Comparison of ENCODE assay signal across 9 cellular contexts in genomic region chr19:4449022-4449825, GRCh38. TPM values are rescaled to one million over a fixed set of nuclear protein-coding genes. Genes with fewer than 3 reads are reported as not detected.
DNase-seq lines count a peak whose midpoint lies in the region; ATAC-seq and TF ChIP-seq lines count a peak whose summit lies in the region.
"Had no signal": no experiment of that assay in that cellular context is flagged by ENCODE, and none has a peak within 500 bp of the region (broad histone marks: within the 10 kb centered on the region; RNA-seq: fewer than 3 reads in every experiment).

No MANE protein-coding gene starts in this region.

- peaks cover 43% of the 10 kb centered on the region for H3K79me2 ChIP-seq in GM23248 (ENCODE audit: insufficient read depth)

- H3K9ac ChIP-seq in GM23248 = no peak overlapping the region

- DNase-seq in NCI-H1694 (lab: John Stamatoyannopoulos, UW) (peak; percentile 85), dorsolateral prefrontal cortex (peak; percentile 54 to 87 (median 80)), substantia nigra (lab: John Stamatoyannopoulos, UW) (peak in 44 of 49 donors; percentile 13 to 97 (median 60)), KG1 (lab: John Stamatoyannopoulos, UW) (no peak), GM23248 (no peak)
- DNase-seq in stimulated activated CD4-positive, alpha-beta T cell treated with anti-CD3 and anti-CD28 coated beads, Interleukin-4, amount 100 ng/mL, for 24 hours = no peak
- DNase-seq: activated CD4-positive, alpha-beta T cell treated with anti-CD3 and anti-CD28 coated beads for 36 hours had no signal

- intact Hi-C loops in dorsolateral prefrontal cortex (cut with DNase I) = loop anchor here in 1 of 2 donors (5.0 kb wide), 1 partner anchor 42 kb away; no protein-coding TSS in a partner anchor

- 56 to 59% methylated on average over 25 to 27 of the region's 27 CpGs for WGBS in GM23248 (ENCODE audit: low coverage in 1 of 2, low lambda C conversion rate in 2 of 2, missing lambda C conversion rate in 2 of 2), 2 experiments

- in situ Hi-C loops in GM23248 (cut with MboI) = no loop called here

- peak in 4 of 56 donors; percentile 9 to 26 (median 12) for TF ChIP-seq CTCF in dorsolateral prefrontal cortex (IDR thresholded peaks at IDR 0.05 in 54 of 56, conservative IDR thresholded peaks at IDR 0.05 in 2 of 56; ENCODE audit: low read depth in 1 of 56, partially characterized antibody in 56 of 56)

- H3K9me3 ChIP-seq in GM23248 (ENCODE audit: low read depth) = no peaks in the 10 kb centered on the region

- peaks cover 18% of the 10 kb centered on the region; the same call in 1 of the 2 replicates for H3K36me3 ChIP-seq in GM23248 (ENCODE audit: low read depth)

- no peak overlapping the region for H2AFZ ChIP-seq in GM23248

- no peaks in the 10 kb centered on the region for H3K4me1 ChIP-seq in GM23248 (ENCODE audit: insufficient read depth)

- H3F3A ChIP-seq in GM23248 (ENCODE audit: insufficient read depth) = no peaks in the 10 kb centered on the region; the same call in 1 of the 2 replicates

- H3K27me3 ChIP-seq in dorsolateral prefrontal cortex (no peaks in the 10 kb centered on the region), layer of hippocampus (ENCODE audit: control insufficient read depth, insufficient read depth, low read length) (no peaks in the 10 kb centered on the region), GM23248 (replicated peaks; ENCODE audit: insufficient read depth) (no peaks in the 10 kb centered on the region)

- H3K4me3 ChIP-seq in dorsolateral prefrontal cortex (peak overlapping the region in 5 of 59 donors; percentile 2 to 27 (median 16)), GM23248 (no peak overlapping the region)

- H3K27ac ChIP-seq in dorsolateral prefrontal cortex = peak overlapping the region in 58 of 59 donors; percentile 19 to 90 (median 72)
- peak overlapping the region; percentile 38 for H3K27ac ChIP-seq in layer of hippocampus (ENCODE audit: low read depth, low read length)
- no peak overlapping the region for H3K27ac ChIP-seq in substantia nigra (ENCODE audit: low read depth, low read length, poor library complexity, severe bottlenecking)
- H3K27ac ChIP-seq in GM23248 = no peak overlapping the region

- no peak for ATAC-seq in GM18907 (IDR thresholded peaks at IDR 0.05; ENCODE audit: unreplicated experiment)
- ATAC-seq: activated CD4-positive, alpha-beta T cell treated with anti-CD3 and anti-CD28 coated beads for 36 hours had no signal

- H4K20me1 ChIP-seq in GM23248 (ENCODE audit: insufficient read depth) = no peaks in the 10 kb centered on the region

- no peaks in the 10 kb centered on the region for H3K9me2 ChIP-seq in GM23248 (ENCODE audit: insufficient read depth)

- no peak overlapping the region for H3K4me2 ChIP-seq in GM23248 (ENCODE audit: unreplicated experiment)

RNA-seq across cellular contexts. Expression of gene UBXN6, which starts 8.4 kb away (rescaled TPM):
- 100 to 1,000 TPM; 110 to 244 (median 164) TPM for total RNA-seq in dorsolateral prefrontal cortex
- 113 and 118 TPM in 2 replicates for total RNA-seq in GM23248 (2014; rRNA removed; shearing (Covaris generic))
- 45.8 and 48.8 TPM in 2 replicates for polyA plus RNA-seq in GM23248 (2016; fragmentation: Nextera tagmentation; extraction: Ambion mirVana)

RNA-seq across cellular contexts. Expression of gene HDGFL2, which starts 22.9 kb away (rescaled TPM):
- total RNA-seq in dorsolateral prefrontal cortex = 10 to 100 TPM; 42.3 to 73.8 (median 56.9) TPM
- 50.7 and 57.4 TPM in 2 replicates for total RNA-seq in GM23248 (2014; rRNA removed; shearing (Covaris generic))
- polyA plus RNA-seq in GM23248 (2016; fragmentation: Nextera tagmentation; extraction: Ambion mirVana) = 23.0 TPM in 2 replicates

RNA-seq across cellular contexts. Expression of gene CHAF1A, which starts 46.8 kb away (rescaled TPM):
- total RNA-seq in dorsolateral prefrontal cortex = 10 to 100 TPM in 102 of 120 experiments, 1 to 10 TPM in 18; 6.7 to 22.2 (median 13.1) TPM
- 9.1 and 11.6 TPM in 2 replicates for total RNA-seq in GM23248 (2014; rRNA removed; shearing (Covaris generic))
- 11.9 and 12.6 TPM in 2 replicates for polyA plus RNA-seq in GM23248 (2016; fragmentation: Nextera tagmentation; extraction: Ambion mirVana)

RNA-seq across cellular contexts. Expression of gene SH3GL1, which starts 48.9 kb away (rescaled TPM):
- total RNA-seq in dorsolateral prefrontal cortex = 10 to 100 TPM; 34.0 to 85.4 (median 48.4) TPM
- total RNA-seq in GM23248 (2014; rRNA removed; shearing (Covaris generic)) = 114 and 141 TPM in 2 replicates
- polyA plus RNA-seq in GM23248 (2016; fragmentation: Nextera tagmentation; extraction: Ambion mirVana) = 151 and 159 TPM in 2 replicates

Comparison
In these comparisons a context has a peak if more than half of its experiments do, and no peak if none do; other contexts are left out.
1. DNase-seq: peak in NCI-H1694 (single experiment), dorsolateral prefrontal cortex (10 of 10) and substantia nigra (44 of 49); none in KG1 (single experiment), GM23248 (single experiment) and stimulated activated CD4-positive, alpha-beta T cell treated with anti-CD3 and anti-CD28 coated beads, Interleukin-4, amount 100 ng/mL, for 24 hours (single experiment).
2. H3K27ac ChIP-seq: peak in dorsolateral prefrontal cortex (58 of 59) and layer of hippocampus (single experiment); none in substantia nigra (single experiment) and GM23248 (single experiment).